Comparison of ENCODE assay signal across 9 cellular contexts in the genomic region with DNA sequence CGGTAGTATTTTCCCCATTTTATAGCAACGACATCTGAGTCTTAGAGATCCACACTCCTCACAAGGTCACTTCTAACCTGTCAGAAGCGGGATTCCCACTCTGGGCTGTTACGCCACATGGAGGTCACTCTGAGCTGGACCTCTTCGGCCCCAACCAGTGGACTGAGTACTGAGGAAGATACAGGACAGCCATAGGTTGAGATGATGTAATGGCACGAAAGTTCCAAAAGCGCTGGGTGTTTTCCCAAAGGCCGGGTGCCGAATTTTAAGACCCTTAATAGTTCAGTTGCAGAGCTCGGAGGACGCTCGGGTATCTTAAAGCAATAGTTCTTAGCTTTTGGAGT. TPM values are rescaled to one million over a fixed set of nuclear protein-coding genes. Genes with fewer than 3 reads are reported as not detected.
DNase-seq lines count a peak whose midpoint lies in the region; ATAC-seq and TF ChIP-seq lines count a peak whose summit lies in the region.
"Had no signal": no experiment of that assay in that cellular context is flagged by ENCODE, and none has a peak within 500 bp of the region (broad histone marks: within the 10 kb centered on the region; RNA-seq: fewer than 3 reads in every experiment).

No MANE protein-coding gene starts in this region.

- no peaks in the 10 kb centered on the region for H3K9me3 ChIP-seq in BLaER1
- no peaks in the 10 kb centered on the region for H3K9me3 ChIP-seq in gastroesophageal sphincter
- no peaks in the 10 kb centered on the region for H3K9me3 ChIP-seq in trophoblast cell (ENCODE audit: insufficient read depth, low read depth, low read length)

- TF ChIP-seq POLR2A in gastroesophageal sphincter (IDR thresholded peaks at IDR 0.05) = no peak

- H3K23ac ChIP-seq in trophoblast cell (ENCODE audit: low read length) = no peak overlapping the region

- no peak overlapping the region for H2AFZ ChIP-seq in trophoblast cell (ENCODE audit: insufficient read depth, low read length, poor library complexity)

- H3K27ac ChIP-seq in BLaER1 (peak overlapping the region; percentile 95), gastroesophageal sphincter (peak overlapping the region; percentile 77 to 99 (median 92)), trophoblast cell (ENCODE audit: low read depth, low read length) (peak overlapping the region; percentile 91)

- H3K18ac ChIP-seq in trophoblast cell (ENCODE audit: low read length) = no peak overlapping the region

- no peak overlapping the region for H2BK12ac ChIP-seq in trophoblast cell (ENCODE audit: low read length)

- peak overlapping the region; percentile 89 for H3K4ac ChIP-seq in trophoblast cell (ENCODE audit: low read depth, low read length)

- POLR2A ChIA-PET in activated CD4-positive, alpha-beta memory T cell treated with anti-CD3 and anti-CD28 coated beads, Interleukin-2, amount 10 ng/mL, durations not matched to agents 7 days and 5 days (lab: Charles Lee) = interaction anchor here (1.2 to 2.9 kb wide), 5 partner anchors 8 to 194 kb away, joined by 3 to 22 read pairs (median 12); partner anchors contain the start of gene CCSER2

- H3K27ac Mint-ChIP-seq in HFFc6 = peak overlapping the region; percentile 99
- peak overlapping the region; percentile 94 for H3K27ac Mint-ChIP-seq in activated CD4-positive, alpha-beta memory T cell treated with anti-CD3 and anti-CD28 coated beads, Interleukin-2, amount 10 ng/mL, durations not matched to agents 7 days and 5 days

- no peak for TF ChIP-seq EP300 in gastroesophageal sphincter (IDR thresholded peaks at IDR 0.05)

- H3K79me2 ChIP-seq in trophoblast cell (ENCODE audit: control insufficient read depth, insufficient read depth, low read length, poor library complexity) = peaks cover 10% of the 10 kb centered on the region

- peaks cover 26% of the 10 kb centered on the region; the same call in 1 of the 2 replicates for H4K20me1 ChIP-seq in BLaER1

- 40% methylated on average over 1 of the region's 12 CpGs; no CpG with 5 or more reads in 1 of the 2 donors for WGBS in gastroesophageal sphincter (ENCODE audit: low coverage in 1 of 2), 2 donors
- no CpG with 5 or more reads among the region's 12 CpGs for WGBS in trophoblast cell (ENCODE audit: extremely low coverage, insufficient coverage, insufficient read length)

- peak overlapping the region; percentile 88 for H4K91ac ChIP-seq in trophoblast cell (ENCODE audit: low read depth, low read length)

- peak overlapping the region; percentile 99 for H4K8ac ChIP-seq in trophoblast cell (ENCODE audit: low read depth, low read length)

- CTCF ChIA-PET in activated CD4-positive, alpha-beta memory T cell treated with anti-CD3 and anti-CD28 coated beads, Interleukin-2, amount 10 ng/mL, durations not matched to agents 7 days and 5 days (lab: Charles Lee) = interaction anchor here (1.5 to 4.4 kb wide), 3 partner anchors 9 to 397 kb away, joined by 3 to 48 read pairs (median 6); no protein-coding TSS in a partner anchor

- H3K79me1 ChIP-seq in trophoblast cell (ENCODE audit: low read length) = peaks cover 6% of the 10 kb centered on the region

- H3K4me3 ChIP-seq in BLaER1 (peak overlapping the region; percentile 98), gastroesophageal sphincter (peak overlapping the region; percentile 67 to 71), trophoblast cell (ENCODE audit: low read depth, low read length) (peak overlapping the region; percentile 89)

- ATAC-seq in gastroesophageal sphincter = no peak

- no peaks in the 10 kb centered on the region for H3K27me3 ChIP-seq in BLaER1
- H3K27me3 ChIP-seq in gastroesophageal sphincter = no peaks in the 10 kb centered on the region
- no peaks in the 10 kb centered on the region for H3K27me3 ChIP-seq in trophoblast cell (ENCODE audit: insufficient read depth, low read length)

- H3K4me2 ChIP-seq in BLaER1 (peak overlapping the region; percentile 94), trophoblast cell (ENCODE audit: low read length) (peak overlapping the region; percentile 91)

- H3K27me3 Mint-ChIP-seq in HFFc6 (ENCODE audit: insufficient read depth) = no peaks in the 10 kb centered on the region; the same call in 1 of the 2 replicates
- no peaks in the 10 kb centered on the region for H3K27me3 Mint-ChIP-seq in activated CD4-positive, alpha-beta memory T cell treated with anti-CD3 and anti-CD28 coated beads, Interleukin-2, amount 10 ng/mL, durations not matched to agents 7 days and 5 days

- no peak for TF ChIP-seq CTCF in HFFc6 (IDR thresholded peaks at IDR 0.05)
- TF ChIP-seq CTCF in gastroesophageal sphincter (IDR thresholded peaks at IDR 0.05) = no peak

- no peaks in the 10 kb centered on the region for H3K9me3 Mint-ChIP-seq in HFFc6
- no peaks in the 10 kb centered on the region for H3K9me3 Mint-ChIP-seq in activated CD4-positive, alpha-beta memory T cell treated with anti-CD3 and anti-CD28 coated beads, Interleukin-2, amount 10 ng/mL, durations not matched to agents 7 days and 5 days

- peaks cover 26% of the 10 kb centered on the region for H3K4me1 Mint-ChIP-seq in HFFc6 (ENCODE audit: low read depth)
- peaks cover 27% of the 10 kb centered on the region for H3K4me1 Mint-ChIP-seq in activated CD4-positive, alpha-beta memory T cell treated with anti-CD3 and anti-CD28 coated beads, Interleukin-2, amount 10 ng/mL, durations not matched to agents 7 days and 5 days

- H3K36me3 ChIP-seq in BLaER1 = peaks cover 39% of the 10 kb centered on the region
- peaks cover 13 to 37% of the 10 kb centered on the region in 2 donors for H3K36me3 ChIP-seq in gastroesophageal sphincter
- peaks cover 4 to 6% of the 10 kb centered on the region in 2 experiments for H3K36me3 ChIP-seq in trophoblast cell (ENCODE audit: control insufficient read depth in 1 of 2, insufficient read depth in 2 of 2, low read length in 2 of 2)

- peak overlapping the region; percentile 97 for H3K14ac ChIP-seq in trophoblast cell (ENCODE audit: low read length)

- peaks cover 23% of the 10 kb centered on the region for H3K4me1 ChIP-seq in BLaER1
- peaks cover 9 to 22% (median 14%) of the 10 kb centered on the region in 3 donors for H3K4me1 ChIP-seq in gastroesophageal sphincter
- H3K4me1 ChIP-seq in trophoblast cell (ENCODE audit: control insufficient read depth in 1 of 2, insufficient read depth in 2 of 2, low read length in 2 of 2) = peaks cover 6% of the 10 kb centered on the region in 2 experiments

- peak overlapping the region; percentile 99 for H3K4me3 Mint-ChIP-seq in HFFc6
- peak overlapping the region; percentile 85 for H3K4me3 Mint-ChIP-seq in activated CD4-positive, alpha-beta memory T cell treated with anti-CD3 and anti-CD28 coated beads, Interleukin-2, amount 10 ng/mL, durations not matched to agents 7 days and 5 days

- no peak overlapping the region for H2AK5ac ChIP-seq in trophoblast cell (ENCODE audit: low read length)

- peak overlapping the region; percentile 97 for H3K9ac ChIP-seq in BLaER1
- peak overlapping the region; percentile 81 for H3K9ac ChIP-seq in trophoblast cell (ENCODE audit: low read length)

- peak overlapping the region; percentile 12 for H4K12ac ChIP-seq in trophoblast cell (ENCODE audit: low read depth, low read length)

- H2BK120ac ChIP-seq in trophoblast cell (ENCODE audit: insufficient read depth, low read length, poor library complexity) = no peak overlapping the region

- DNase-seq in HFFc6 (peak; percentile 40), trophoblast cell (peak; percentile 69 to 71), HT-29 (ENCODE audit: low spot score) (no peak), NCI-H1417 (lab: John Stamatoyannopoulos, UW) (no peak)
- DNase-seq in activated CD4-positive, alpha-beta memory T cell treated with anti-CD3 and anti-CD28 coated beads, Interleukin-2, amount 10 ng/mL, durations not matched to agents 7 days and 5 days = no peak
- no peak for DNase-seq in stimulated activated CD4-positive, alpha-beta T cell treated with anti-CD3 and anti-CD28 coated beads, Interleukin-4, amount 100 ng/mL, for 4 hours

- H3K36me3 Mint-ChIP-seq in HFFc6 (ENCODE audit: low read depth) = peaks cover 20% of the 10 kb centered on the region
- peaks cover 20% of the 10 kb centered on the region for H3K36me3 Mint-ChIP-seq in activated CD4-positive, alpha-beta memory T cell treated with anti-CD3 and anti-CD28 coated beads, Interleukin-2, amount 10 ng/mL, durations not matched to agents 7 days and 5 days (ENCODE audit: low read depth)

- H2BK5ac ChIP-seq in trophoblast cell (ENCODE audit: low read depth, low read length, poor library complexity) = peak overlapping the region; percentile 86

RNA-seq across cellular contexts. Expression of gene GHITM, which starts 0.7 kb away (rescaled TPM):
- total RNA-seq in HFFc6 (2021; fragmentation: NEBNext Ultra II Directional; extraction: Animal tissue kit (Norgen Biotek cat#: 25700)) = 100 to 1,000 TPM; 137 to 155 (median 142) TPM
- total RNA-seq in activated CD4-positive, alpha-beta memory T cell treated with anti-CD3 and anti-CD28 coated beads, Interleukin-2, amount 10 ng/mL, durations not matched to agents 7 days and 5 days = 100 to 1,000 TPM; 120 to 124 TPM
- 100 to 1,000 TPM; 134 to 230 (median 190) TPM for total RNA-seq in gastroesophageal sphincter
- polyA plus RNA-seq in trophoblast cell (2013) = 72.0 and 73.8 TPM in 2 replicates
- total RNA-seq in HT-29 (2014; rRNA removed; shearing (Covaris generic)) = 195 and 196 TPM in 2 replicates

RNA-seq across cellular contexts. Expression of gene GPR15LG, which starts 33.6 kb away (rescaled TPM):
- not detected for total RNA-seq in HFFc6 (2021; fragmentation: NEBNext Ultra II Directional; extraction: Animal tissue kit (Norgen Biotek cat#: 25700))
- total RNA-seq in activated CD4-positive, alpha-beta memory T cell treated with anti-CD3 and anti-CD28 coated beads, Interleukin-2, amount 10 ng/mL, durations not matched to agents 7 days and 5 days = not detected
- total RNA-seq in gastroesophageal sphincter = 10 to 100 TPM in 1 of 4 donors, 1 to 10 TPM in 1, not detected in 2; 1.2 to 10.1 TPM
- polyA plus RNA-seq in trophoblast cell (2013) = not detected in 2 replicates
- not detected in 2 replicates for total RNA-seq in HT-29 (2014; rRNA removed; shearing (Covaris generic))
- total RNA-seq: HT1080 had no signal

RNA-seq across cellular contexts. Expression of gene CDHR1, which starts 54.3 kb away (rescaled TPM):
- not detected for total RNA-seq in HFFc6 (2021; fragmentation: NEBNext Ultra II Directional; extraction: Animal tissue kit (Norgen Biotek cat#: 25700))
- under 1 TPM; 0.38 to 0.45 TPM for total RNA-seq in activated CD4-positive, alpha-beta memory T cell treated with anti-CD3 and anti-CD28 coated beads, Interleukin-2, amount 10 ng/mL, durations not matched to agents 7 days and 5 days
- under 1 TPM in 2 of 4 donors, not detected in 2; 0.10 to 0.67 TPM for total RNA-seq in gastroesophageal sphincter
- polyA plus RNA-seq in trophoblast cell (2013) = 0.06 and 0.08 TPM in 2 replicates
- not detected in 2 replicates for total RNA-seq in HT-29 (2014; rRNA removed; shearing (Covaris generic))
- total RNA-seq: HT1080 had no signal

Comparison
In these comparisons a context has a peak if more than half of its experiments do, and no peak if none do; other contexts are left out.
1. DNase-seq: peak in HFFc6 (single experiment) and trophoblast cell (2 of 2); none in activated CD4-positive, alpha-beta memory T cell treated with anti-CD3 and anti-CD28 coated beads, Interleukin-2, amount 10 ng/mL, durations not matched to agents 7 days and 5 days (single experiment), HT-29 (single experiment), NCI-H1417 (0 of 3) and stimulated activated CD4-positive, alpha-beta T cell treated with anti-CD3 and anti-CD28 coated beads, Interleukin-4, amount 100 ng/mL, for 4 hours (0 of 2).
2. Peak in every context shown above with its lines, with median percentiles within 50 percentile points of each other: H3K27ac ChIP-seq and H3K4me3 ChIP-seq.